22 cellular contexts compared by ENCODE assay signal in the genomic region with DNA sequence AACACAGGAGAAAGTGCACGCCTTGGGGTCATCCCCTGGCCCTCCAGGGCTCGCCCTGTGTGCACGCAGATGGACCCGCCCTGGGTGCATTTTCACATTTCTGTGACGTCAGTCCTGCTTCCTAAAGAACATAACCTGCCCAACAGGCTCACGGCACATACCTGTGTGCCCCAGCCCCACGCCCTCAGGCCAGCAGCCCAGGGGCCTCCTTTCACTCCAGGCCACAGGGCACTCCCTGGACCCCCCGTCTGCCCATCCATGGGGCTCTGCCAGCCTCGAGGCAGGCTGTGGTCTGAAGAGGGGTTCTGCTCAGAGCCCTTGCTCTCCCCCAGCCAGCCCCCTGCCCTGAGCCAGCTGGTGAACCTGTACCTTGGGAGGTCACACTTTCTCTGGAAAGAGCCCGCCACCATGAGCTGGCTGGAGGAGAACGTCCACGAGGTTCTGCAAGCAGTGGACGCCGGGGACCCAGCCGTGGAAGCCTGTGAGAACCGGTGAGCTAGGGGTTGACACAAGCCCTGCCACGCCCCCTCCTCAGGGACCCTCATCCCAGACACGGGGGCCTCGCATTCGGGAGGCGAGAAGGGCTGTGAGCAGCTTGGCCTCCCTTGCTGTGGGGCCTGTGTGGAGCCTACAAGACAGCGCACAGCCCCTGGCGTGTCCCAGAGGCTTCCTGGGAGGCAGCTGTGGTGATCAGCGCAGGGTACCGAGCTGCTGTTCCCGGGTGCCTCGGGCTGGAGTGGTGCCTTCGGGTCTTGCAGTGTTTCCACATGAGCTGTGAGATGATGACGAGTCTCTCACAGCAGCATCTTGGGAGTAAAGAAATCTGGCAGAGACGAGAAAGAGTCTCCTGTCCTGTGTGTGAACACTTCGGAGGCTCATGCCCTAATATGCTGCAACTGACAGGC. TPM values are rescaled to one million over a fixed set of nuclear protein-coding genes. Genes with fewer than 3 reads are reported as not detected.
DNase-seq lines count a peak whose midpoint lies in the region; ATAC-seq, FAIRE-seq and TF ChIP-seq lines count a peak whose summit lies in the region.
"Had no signal": no experiment of that assay in that cellular context is flagged by ENCODE, and none has a peak within 500 bp of the region (broad histone marks: within the 10 kb centered on the region; RNA-seq: fewer than 3 reads in every experiment).

No MANE protein-coding gene starts in this region.

- H4K20me1 ChIP-seq in DND-41 (ENCODE audit: insufficient read depth, low read length) (peaks cover 21% of the 10 kb centered on the region), GM12878 (ENCODE audit: control insufficient read depth, insufficient read depth) (no peaks in the 10 kb centered on the region), HepG2 (ENCODE audit: insufficient read depth, low read length) (no peaks in the 10 kb centered on the region)

- in situ Hi-C loops in GM12878 (cut with MboI) (no loop called here), HepG2 (cut with HindIII; ENCODE audit: extremely low pct_ligation_motif_present, low pct_unique_long_range_greater_than_20kb) (no loop called here)

- H2AFZ ChIP-seq in DND-41 (ENCODE audit: low read depth, low read length), result no peak overlapping the region
- H2AFZ ChIP-seq in GM12878 (ENCODE audit: control insufficient read depth, low read depth, low read length), result no peak overlapping the region
- H2AFZ ChIP-seq in HepG2 (ENCODE audit: low read length), result no peak overlapping the region

- H3K27me3 ChIP-seq in DND-41 (ENCODE audit: insufficient read depth, low read length, poor library complexity) (no peaks in the 10 kb centered on the region), GM12878 (replicated peaks in 1 of 2; ENCODE audit: control insufficient read depth in 2 of 2, insufficient read depth in 2 of 2, low read length in 1 of 2) (no peaks in the 10 kb centered on the region), HepG2 (ENCODE audit: control insufficient read depth in 1 of 2, insufficient read depth in 2 of 2, low read length in 2 of 2) (no peaks in the 10 kb centered on the region)
- H3K27me3 ChIP-seq: cardiac muscle cell, neutrophil, suprapubic skin had no signal

- SMC1A ChIA-PET in GM12878 (lab: Charles Lee; ENCODE audit: uncharacterized antibody, unreplicated experiment), result no interaction called here

- BruUV-seq in GM12878 (replicated peaks; lab: Mats Ljungman, UMichigan), result no TSS peak
- BruUV-seq in HepG2 (replicated peaks; lab: Mats Ljungman, UMichigan), result no TSS peak

- TF ChIP-seq CTCF in DND-41 (IDR thresholded peaks at IDR 0.05; ENCODE audit: borderline replicate concordance, extremely low read depth, low read length, poor library complexity, severe bottlenecking) (no peak), GM12878 (IDR thresholded peaks at IDR 0.05 in 2 of 3, conservative IDR thresholded peaks at IDR 0.05 in 1 of 3; ENCODE audit: control insufficient read depth in 2 of 3, extremely low read depth in 1 of 3, insufficient read depth in 1 of 3, low read depth in 3 of 3, low read length in 3 of 3) (no peak), HepG2 (CRISPR knock-in tag; IDR thresholded peaks at IDR 0.05) (no peak)

- H3K36me3 ChIP-seq in DND-41 (ENCODE audit: insufficient read depth, low read length) (peaks cover 75% of the 10 kb centered on the region), GM12878 (ENCODE audit: control insufficient read depth in 2 of 2, insufficient read depth in 2 of 2, low read length in 1 of 2) (peaks cover 9 to 27% of the 10 kb centered on the region in 2 experiments), HepG2 (replicated peaks in 1 of 2; ENCODE audit: control insufficient read depth in 1 of 2, insufficient read depth in 2 of 2, low read length in 2 of 2) (peaks cover 35 to 58% of the 10 kb centered on the region in 2 experiments)

- WGBS in GM12878 (ENCODE audit: insufficient coverage, insufficient replicate concordance, low lambda C conversion rate, missing lambda C conversion rate), result 87% methylated on average over 27 of the region's 31 CpGs
- WGBS in HepG2 (ENCODE audit: low lambda C conversion rate), result 96% methylated on average over 31 of the region's 31 CpGs

- H3K27ac ChIP-seq in DND-41 (ENCODE audit: low read length) (no peak overlapping the region), GM12878 (ENCODE audit: control insufficient read depth, insufficient read depth) (no peak overlapping the region), HepG2 (ENCODE audit: extremely low read length, insufficient read depth, low read length) (no peak overlapping the region)
- H3K27ac ChIP-seq: C4-2B, cardiac muscle cell, HL-60, neutrophil, suprapubic skin had no signal

- no peak for TF ChIP-seq EP300 in GM12878 (IDR thresholded peaks at IDR 0.05; ENCODE audit: borderline replicate concordance in 1 of 2, control insufficient read depth in 1 of 2, low read depth in 2 of 2, low read length in 2 of 2)
- no peak for TF ChIP-seq EP300 in HepG2 (IDR thresholded peaks at IDR 0.05; ENCODE audit: low read depth in 2 of 2, low read length in 2 of 2)
- no peak for TF ChIP-seq EP300 in HepG2 (CRISPR knock-in tag; IDR thresholded peaks at IDR 0.05; ENCODE audit: borderline replicate concordance)

- H3K4me1 ChIP-seq in DND-41 (ENCODE audit: insufficient read depth, low read length) (no peaks in the 10 kb centered on the region), GM12878 (ENCODE audit: control insufficient read depth, insufficient read depth, low read length) (no peaks in the 10 kb centered on the region), HepG2 (ENCODE audit: insufficient read depth, low read length) (no peaks in the 10 kb centered on the region)

- H3K79me2 ChIP-seq in DND-41 (ENCODE audit: insufficient read depth, low read length), result no peaks in the 10 kb centered on the region
- H3K79me2 ChIP-seq in GM12878 (ENCODE audit: control insufficient read depth, insufficient read depth, low read length), result no peaks in the 10 kb centered on the region
- H3K79me2 ChIP-seq in HepG2 (ENCODE audit: insufficient read depth, low read length), result no peaks in the 10 kb centered on the region

- ATAC-seq in DND-41 (ENCODE audit: insufficient read depth, low read depth) (peak; percentile 12; the same call in 2 of the 3 replicates), GM12878 (no peak; the same call in 2 of the 3 replicates), HepG2 (peak; percentile 8; the same call in 2 of the 3 replicates), GM19467 (IDR thresholded peaks at IDR 0.05; ENCODE audit: unreplicated experiment) (no peak)
- ATAC-seq: WTC11 had no signal

- RAD21 ChIA-PET in GM12878 (lab: Charles Lee; ENCODE audit: unreplicated experiment), result interaction anchor here (1.5 kb wide), 1 partner anchor 43 kb away, joined by 3 read pairs; no protein-coding TSS in a partner anchor

- no peaks in the 10 kb centered on the region for H3K9me3 ChIP-seq in DND-41 (ENCODE audit: insufficient read depth, low read length, severe bottlenecking)
- H3K9me3 ChIP-seq in GM12878 (replicated peaks; ENCODE audit: control insufficient read depth, insufficient read depth, low read length), result no peaks in the 10 kb centered on the region; the same call in 2 of the 3 replicates
- no peaks in the 10 kb centered on the region for H3K9me3 ChIP-seq in HepG2 (ENCODE audit: low read length)
- H3K9me3 ChIP-seq: neutrophil, suprapubic skin had no signal

- intact Hi-C loops in GM12878 (cut with micrococcal nuclease; ENCODE audit: unreplicated experiment), result no loop called here
- intact Hi-C loops in HepG2 (cut with micrococcal nuclease; ENCODE audit: unreplicated experiment), result no loop called here

- CTCF ChIA-PET in GM12878 (lab: Yijun Ruan, JAX) (no interaction called here), HepG2 (lab: Yijun Ruan, JAX; ENCODE audit: low intra/inter-chr PET ratio, low total read pairs) (no interaction called here), HEK293T (lab: Yijun Ruan, JAX) (no interaction called here)

- TF ChIP-seq POLR2A in GM12878 (IDR thresholded peaks at IDR 0.05; ENCODE audit: low read depth, low read length) (peak; percentile 54), HepG2 (IDR thresholded peaks at IDR 0.05; ENCODE audit: insufficient read depth in 1 of 2, low read depth in 2 of 2, low read length in 2 of 2) (peak in 1 of 2 experiments; percentile 35; a peak in 1 of 4 replicates)

- H3K4me2 ChIP-seq in DND-41 (ENCODE audit: insufficient read depth, low read length) (no peak overlapping the region), GM12878 (ENCODE audit: control insufficient read depth, insufficient read depth) (no peak overlapping the region), HepG2 (ENCODE audit: low read depth, low read length) (no peak overlapping the region)

- TF ChIP-seq RAD21 in GM12878 (IDR thresholded peaks at IDR 0.05; ENCODE audit: insufficient read depth, low read depth, low read length) (no peak), HepG2 (CRISPR knock-in tag; IDR thresholded peaks at IDR 0.05) (no peak)

- POLR2A ChIA-PET in GM12878 (lab: Charles Lee) (no interaction called here), HepG2 (lab: Yijun Ruan, JAX) (interaction anchor here (1.2 to 1.6 kb wide), 2 partner anchors 11 to 17 kb away, joined by 3 read pairs; no protein-coding TSS in a partner anchor), HEK293T (lab: Yijun Ruan, JAX) (interaction anchor here (1.1 kb wide), 1 partner anchor 32 kb away, joined by 4 read pairs; the partner anchor contains the start of gene TCF25)

- H3K9ac ChIP-seq in DND-41 (ENCODE audit: low read depth, low read length), result no peak overlapping the region
- no peak overlapping the region for H3K9ac ChIP-seq in GM12878 (ENCODE audit: control insufficient read depth, insufficient read depth, low read length)
- no peak overlapping the region for H3K9ac ChIP-seq in HepG2 (ENCODE audit: insufficient read depth, low read depth, low read length)

- FAIRE-seq in GM12878 (lab: Jason Lieb, UNC), result no peak
- FAIRE-seq in HepG2 (lab: Jason Lieb, UNC), result no peak

- H3K4me3 ChIP-seq in DND-41 (ENCODE audit: low read depth in 1 of 2, low read length in 2 of 2) (no peak overlapping the region), GM12878 (no peak overlapping the region), HepG2 (replicated peaks in 1 of 3; ENCODE audit: insufficient read depth in 1 of 3, low read depth in 2 of 3, low read length in 3 of 3) (no peak overlapping the region)
- H3K4me3 ChIP-seq: cardiac muscle cell, suprapubic skin had no signal

- no peak for DNase-seq in DND-41
- no peak for DNase-seq in GM12878 (ENCODE audit: low read depth, low spot score)
- DNase-seq in HepG2 (ENCODE audit: low spot score), result no peak
- DNase-seq in HEK293T (ENCODE audit: extremely low spot score), result no peak
- DNase-seq in dedifferentiated amniotic fluid mesenchymal stem cell (ENCODE audit: extremely low spot score), result no peak
- DNase-seq: ACHN; activated CD4-positive, alpha-beta T cell treated with anti-CD3 and anti-CD28 coated beads, Interleukin-2, amount 50 U/mL, for 48 hours; activated T-cell treated with anti-CD3 and anti-CD28 coated beads for 4 hours; amniotic stem cell; erythroblast; GF-D8; MM.1S; NCI-H1694; SHP77; stimulated activated CD8-positive, alpha-beta memory T cell treated with anti-CD3 and anti-CD28 coated beads, Interleukin-4, amount 100 ng/mL, for 48 hours had no signal

RNA-seq across cellular contexts. Expression of gene MC1R, which starts 13.8 kb away (rescaled TPM):
- 8.0 and 12.8 TPM in 2 replicates for total RNA-seq in GM12878 (2013; cell fraction: nucleolus; rRNA removed)
- total RNA-seq in GM12878 (2014; rRNA removed), result 0.60 and 0.62 TPM in 2 replicates
- total RNA-seq in GM12878 (2014; rRNA removed; fragmentation: Illumina TruSeq; extraction: Trizol), result 0.28 and 0.40 TPM in 2 replicates
- 0.72 and 1.3 TPM in 2 replicates for total RNA-seq in GM12878 (2021)
- polyA plus RNA-seq in GM12878 (2011; ENCODE audit: low read depth), result 0.55 TPM
- polyA plus RNA-seq in GM12878 (2011; rRNA removed), result 0.68 and 1.0 TPM in 2 replicates
- 1.3 and 1.5 TPM in 2 replicates for polyA plus RNA-seq in GM12878 (2011; cell fraction: cytosol; rRNA removed)
- polyA plus RNA-seq in GM12878 (2011; cell fraction: nucleus; rRNA removed), result 11.5 and 15.2 TPM in 2 replicates
- 0.44 and 1.2 TPM in 2 replicates for polyA plus RNA-seq in GM12878 (2012)
- 0.50 TPM in 1 of 2 replicates, not detected in the other for polyA plus RNA-seq in GM12878 (2014; fragmentation: Illumina TruSeq; extraction: Trizol)
- polyA plus RNA-seq in GM12878 (2014; fragmentation: Nextera tagmentation; extraction: Ambion mirVana), result under 1 TPM; 0.06 to 0.07 TPM
- 1.8 and 2.3 TPM in 2 replicates for polyA plus RNA-seq in GM12878 (2014; rRNA removed)
- polyA plus RNA-seq in GM12878 (2016; fragmentation: Nextera tagmentation; extraction: Ambion mirVana), result under 1 TPM; 0.18 to 0.40 TPM
- polyA minus RNA-seq in GM12878 (2011; rRNA and poly(A)+ RNA removed), result 1.8 and 2.8 TPM in 2 replicates
- polyA minus RNA-seq in GM12878 (2011; cell fraction: cytosol; rRNA and poly(A)+ RNA removed), result 0.40 and 1.4 TPM in 2 replicates
- polyA minus RNA-seq in GM12878 (2011; cell fraction: nucleus; rRNA and poly(A)+ RNA removed), result 1.8 and 4.1 TPM in 2 replicates
- total RNA-seq in HepG2 (2016; rRNA removed; fragmentation: Illumina TruSeq; extraction: Trizol), result 7.2 and 9.1 TPM in 2 replicates
- total RNA-seq in HepG2 (2016; cell fraction: cytosol; rRNA removed; fragmentation: Illumina TruSeq; extraction: Trizol; ENCODE audit: low read depth), result 3.5 and 3.7 TPM in 2 replicates
- 8.1 and 8.7 TPM in 2 replicates for total RNA-seq in HepG2 (2016; cell fraction: insoluble cytoplasmic fraction; rRNA removed; fragmentation: Illumina TruSeq; extraction: Trizol)
- total RNA-seq in HepG2 (2016; cell fraction: membrane; rRNA removed; fragmentation: Illumina TruSeq; extraction: Trizol), result 8.1 and 9.5 TPM in 2 replicates
- total RNA-seq in HepG2 (2016; cell fraction: nucleus; rRNA removed; fragmentation: Illumina TruSeq; extraction: Trizol), result 7.2 and 7.7 TPM in 2 replicates
- 14.8 and 20.0 TPM in 2 replicates for polyA plus RNA-seq in HepG2 (2011; rRNA removed)
- 14.8 and 18.9 TPM in 2 replicates for polyA plus RNA-seq in HepG2 (2011; cell fraction: cytosol; rRNA removed)
- 89.3 and 96.4 TPM in 2 replicates for polyA plus RNA-seq in HepG2 (2011; cell fraction: nucleus; rRNA removed)
- polyA plus RNA-seq in HepG2 (2012), result 6.5 and 12.0 TPM in 2 replicates
- 2.9 and 3.1 TPM in 2 replicates for polyA plus RNA-seq in HepG2 (2016; cell fraction: cytosol; fragmentation: Illumina TruSeq; extraction: Trizol; ENCODE audit: low read depth)
- 6.7 and 7.1 TPM in 2 replicates for polyA plus RNA-seq in HepG2 (2016; cell fraction: insoluble cytoplasmic fraction; fragmentation: Illumina TruSeq; extraction: Trizol; ENCODE audit: low read depth)
- 6.5 and 7.5 TPM in 2 replicates for polyA plus RNA-seq in HepG2 (2016; cell fraction: membrane; fragmentation: Illumina TruSeq; extraction: Trizol; ENCODE audit: low read depth)
- polyA plus RNA-seq in HepG2 (2016; cell fraction: nucleus; fragmentation: Illumina TruSeq; extraction: Trizol; ENCODE audit: insufficient read depth, low read depth), result 17.7 and 19.3 TPM in 2 replicates
- 23.7 and 30.7 TPM in 2 replicates for polyA minus RNA-seq in HepG2 (2011; rRNA and poly(A)+ RNA removed; ENCODE audit: low replicate concordance)
- polyA minus RNA-seq in HepG2 (2011; cell fraction: cytosol; rRNA and poly(A)+ RNA removed), result 5.4 and 5.5 TPM in 2 replicates
- 16.0 and 17.0 TPM in 2 replicates for polyA minus RNA-seq in HepG2 (2011; cell fraction: nucleus; rRNA and poly(A)+ RNA removed)

RNA-seq across cellular contexts. Expression of gene TUBB3, which starts 18.3 kb away (rescaled TPM):
- total RNA-seq in GM12878 (2013; cell fraction: nucleolus; rRNA removed), result 1.7 TPM in 1 of 2 replicates, not detected in the other
- total RNA-seq in GM12878 (2014; rRNA removed) (1.3 and 1.6 TPM in 2 replicates), GM12878 (2014; rRNA removed; fragmentation: Illumina TruSeq; extraction: Trizol) (0.49 and 0.69 TPM in 2 replicates), GM12878 (2021) (1.6 and 2.3 TPM in 2 replicates), HepG2 (2016; rRNA removed; fragmentation: Illumina TruSeq; extraction: Trizol) (161 and 185 TPM in 2 replicates)
- polyA plus RNA-seq in GM12878 (2011; ENCODE audit: low read depth), result 0.29 TPM
- polyA plus RNA-seq in GM12878 (2011; rRNA removed) (0.19 and 0.58 TPM in 2 replicates), GM12878 (2014; fragmentation: Illumina TruSeq; extraction: Trizol) (0.32 TPM in 1 of 2 replicates, not detected in the other), GM12878 (2014; fragmentation: Nextera tagmentation; extraction: Ambion mirVana) (under 1 TPM in 1 of 2 experiments, not detected in 1; 0.09 TPM), GM12878 (2014; rRNA removed) (0.50 and 0.86 TPM in 2 replicates), GM12878 (2016; fragmentation: Nextera tagmentation; extraction: Ambion mirVana) (1 to 10 TPM; 1.3 to 2.5 TPM), HepG2 (2011; rRNA removed) (110 and 152 TPM in 2 replicates)
- 0.52 and 1.0 TPM in 2 replicates for polyA plus RNA-seq in GM12878 (2011; cell fraction: cytosol; rRNA removed)
- polyA plus RNA-seq in GM12878 (2011; cell fraction: nucleus; rRNA removed), result 1.8 TPM in 2 replicates
- 1.0 and 1.3 TPM in 2 replicates for polyA plus RNA-seq in GM12878 (2012)
- polyA minus RNA-seq in GM12878 (2011; rRNA and poly(A)+ RNA removed), result 0.51 and 1.4 TPM in 2 replicates
- 0.67 TPM in 1 of 2 replicates, not detected in the other for polyA minus RNA-seq in GM12878 (2011; cell fraction: cytosol; rRNA and poly(A)+ RNA removed)
- polyA minus RNA-seq in GM12878 (2011; cell fraction: nucleus; rRNA and poly(A)+ RNA removed), result 0.60 TPM in 1 of 2 replicates, not detected in the other
- total RNA-seq in HepG2 (2016; cell fraction: cytosol; rRNA removed; fragmentation: Illumina TruSeq; extraction: Trizol; ENCODE audit: low read depth), result 94.2 and 96.8 TPM in 2 replicates
- 145 and 195 TPM in 2 replicates for total RNA-seq in HepG2 (2016; cell fraction: insoluble cytoplasmic fraction; rRNA removed; fragmentation: Illumina TruSeq; extraction: Trizol)
- 140 and 142 TPM in 2 replicates for total RNA-seq in HepG2 (2016; cell fraction: membrane; rRNA removed; fragmentation: Illumina TruSeq; extraction: Trizol)
- total RNA-seq in HepG2 (2016; cell fraction: nucleus; rRNA removed; fragmentation: Illumina TruSeq; extraction: Trizol), result 81.3 and 94.7 TPM in 2 replicates
- polyA plus RNA-seq in HepG2 (2011; cell fraction: cytosol; rRNA removed), result 84.2 and 120 TPM in 2 replicates
- polyA plus RNA-seq in HepG2 (2011; cell fraction: nucleus; rRNA removed), result 168 and 179 TPM in 2 replicates
- polyA plus RNA-seq in HepG2 (2012), result 45.2 and 119 TPM in 2 replicates
- 63.1 and 64.3 TPM in 2 replicates for polyA plus RNA-seq in HepG2 (2016; cell fraction: cytosol; fragmentation: Illumina TruSeq; extraction: Trizol; ENCODE audit: low read depth)
- 127 and 159 TPM in 2 replicates for polyA plus RNA-seq in HepG2 (2016; cell fraction: insoluble cytoplasmic fraction; fragmentation: Illumina TruSeq; extraction: Trizol; ENCODE audit: low read depth)
- polyA plus RNA-seq in HepG2 (2016; cell fraction: membrane; fragmentation: Illumina TruSeq; extraction: Trizol; ENCODE audit: low read depth), result 87.3 and 99.0 TPM in 2 replicates
- 138 and 154 TPM in 2 replicates for polyA plus RNA-seq in HepG2 (2016; cell fraction: nucleus; fragmentation: Illumina TruSeq; extraction: Trizol; ENCODE audit: insufficient read depth, low read depth)
- polyA minus RNA-seq in HepG2 (2011; rRNA and poly(A)+ RNA removed; ENCODE audit: low replicate concordance), result 34.9 and 340 TPM in 2 replicates
- polyA minus RNA-seq in HepG2 (2011; cell fraction: cytosol; rRNA and poly(A)+ RNA removed), result 99.4 and 107 TPM in 2 replicates
- 34.8 and 42.6 TPM in 2 replicates for polyA minus RNA-seq in HepG2 (2011; cell fraction: nucleus; rRNA and poly(A)+ RNA removed)

RNA-seq across cellular contexts. Expression of gene TCF25, which starts 31.5 kb away (rescaled TPM):
- total RNA-seq in GM12878 (2013; cell fraction: nucleolus; rRNA removed), result 211 and 247 TPM in 2 replicates
- total RNA-seq in GM12878 (2014; rRNA removed) (92.1 and 102 TPM in 2 replicates), GM12878 (2014; rRNA removed; fragmentation: Illumina TruSeq; extraction: Trizol) (47.1 and 52.7 TPM in 2 replicates), GM12878 (2021) (110 and 130 TPM in 2 replicates), HepG2 (2016; rRNA removed; fragmentation: Illumina TruSeq; extraction: Trizol) (98.4 and 138 TPM in 2 replicates)
- 79.7 TPM for polyA plus RNA-seq in GM12878 (2011; ENCODE audit: low read depth)
- polyA plus RNA-seq in GM12878 (2011; rRNA removed) (70.2 and 87.7 TPM in 2 replicates), GM12878 (2014; fragmentation: Illumina TruSeq; extraction: Trizol) (42.7 and 82.1 TPM in 2 replicates), GM12878 (2014; fragmentation: Nextera tagmentation; extraction: Ambion mirVana) (10 to 100 TPM in 1 of 2 experiments, 1 to 10 TPM in 1; 8.4 to 22.5 TPM), GM12878 (2014; rRNA removed) (119 and 124 TPM in 2 replicates), GM12878 (2016; fragmentation: Nextera tagmentation; extraction: Ambion mirVana) (10 to 100 TPM; 91.1 to 96.6 TPM), HepG2 (2011; rRNA removed) (206 and 274 TPM in 2 replicates)
- polyA plus RNA-seq in GM12878 (2011; cell fraction: cytosol; rRNA removed), result 92.9 and 118 TPM in 2 replicates
- polyA plus RNA-seq in GM12878 (2011; cell fraction: nucleus; rRNA removed), result 274 and 357 TPM in 2 replicates
- polyA plus RNA-seq in GM12878 (2012), result 148 and 213 TPM in 2 replicates
- 51.9 and 78.2 TPM in 2 replicates for polyA minus RNA-seq in GM12878 (2011; rRNA and poly(A)+ RNA removed)
- polyA minus RNA-seq in GM12878 (2011; cell fraction: cytosol; rRNA and poly(A)+ RNA removed), result 28.9 and 36.4 TPM in 2 replicates
- 46.1 and 78.6 TPM in 2 replicates for polyA minus RNA-seq in GM12878 (2011; cell fraction: nucleus; rRNA and poly(A)+ RNA removed)
- 70.6 and 87.2 TPM in 2 replicates for total RNA-seq in HepG2 (2016; cell fraction: cytosol; rRNA removed; fragmentation: Illumina TruSeq; extraction: Trizol; ENCODE audit: low read depth)
- 75.7 and 144 TPM in 2 replicates for total RNA-seq in HepG2 (2016; cell fraction: insoluble cytoplasmic fraction; rRNA removed; fragmentation: Illumina TruSeq; extraction: Trizol)
- total RNA-seq in HepG2 (2016; cell fraction: membrane; rRNA removed; fragmentation: Illumina TruSeq; extraction: Trizol), result 50.6 and 58.6 TPM in 2 replicates
- total RNA-seq in HepG2 (2016; cell fraction: nucleus; rRNA removed; fragmentation: Illumina TruSeq; extraction: Trizol), result 110 and 124 TPM in 2 replicates
- polyA plus RNA-seq in HepG2 (2011; cell fraction: cytosol; rRNA removed), result 65.2 and 80.6 TPM in 2 replicates
- polyA plus RNA-seq in HepG2 (2011; cell fraction: nucleus; rRNA removed), result 1,625 and 1,754 TPM in 2 replicates
- polyA plus RNA-seq in HepG2 (2012), result 188 and 209 TPM in 2 replicates
- polyA plus RNA-seq in HepG2 (2016; cell fraction: cytosol; fragmentation: Illumina TruSeq; extraction: Trizol; ENCODE audit: low read depth), result 17.8 and 22.1 TPM in 2 replicates
- 69.5 and 77.6 TPM in 2 replicates for polyA plus RNA-seq in HepG2 (2016; cell fraction: insoluble cytoplasmic fraction; fragmentation: Illumina TruSeq; extraction: Trizol; ENCODE audit: low read depth)
- 24.7 and 32.6 TPM in 2 replicates for polyA plus RNA-seq in HepG2 (2016; cell fraction: membrane; fragmentation: Illumina TruSeq; extraction: Trizol; ENCODE audit: low read depth)
- polyA plus RNA-seq in HepG2 (2016; cell fraction: nucleus; fragmentation: Illumina TruSeq; extraction: Trizol; ENCODE audit: insufficient read depth, low read depth), result 312 and 330 TPM in 2 replicates
- 107 and 121 TPM in 2 replicates for polyA minus RNA-seq in HepG2 (2011; rRNA and poly(A)+ RNA removed; ENCODE audit: low replicate concordance)
- polyA minus RNA-seq in HepG2 (2011; cell fraction: cytosol; rRNA and poly(A)+ RNA removed), result 35.2 and 43.3 TPM in 2 replicates
- polyA minus RNA-seq in HepG2 (2011; cell fraction: nucleus; rRNA and poly(A)+ RNA removed), result 166 and 179 TPM in 2 replicates

RNA-seq across cellular contexts. Expression of gene DEF8, which starts 43.7 kb away (rescaled TPM):
- total RNA-seq in GM12878 (2013; cell fraction: nucleolus; rRNA removed), result 34.0 and 49.6 TPM in 2 replicates
- 88.3 and 98.2 TPM in 2 replicates for total RNA-seq in GM12878 (2014; rRNA removed)
- 35.3 and 38.6 TPM in 2 replicates for total RNA-seq in GM12878 (2014; rRNA removed; fragmentation: Illumina TruSeq; extraction: Trizol)
- total RNA-seq in GM12878 (2021), result 63.8 and 72.1 TPM in 2 replicates
- 27.4 TPM for polyA plus RNA-seq in GM12878 (2011; ENCODE audit: low read depth)
- 14.4 and 27.9 TPM in 2 replicates for polyA plus RNA-seq in GM12878 (2011; rRNA removed)
- polyA plus RNA-seq in GM12878 (2011; cell fraction: cytosol; rRNA removed), result 53.1 and 56.5 TPM in 2 replicates
- 93.4 and 142 TPM in 2 replicates for polyA plus RNA-seq in GM12878 (2011; cell fraction: nucleus; rRNA removed)
- polyA plus RNA-seq in GM12878 (2012), result 26.0 and 37.6 TPM in 2 replicates
- 13.5 and 28.8 TPM in 2 replicates for polyA plus RNA-seq in GM12878 (2014; fragmentation: Illumina TruSeq; extraction: Trizol)
- 10 to 100 TPM; 17.0 to 33.5 TPM for polyA plus RNA-seq in GM12878 (2014; fragmentation: Nextera tagmentation; extraction: Ambion mirVana)
- 80.6 and 124 TPM in 2 replicates for polyA plus RNA-seq in GM12878 (2014; rRNA removed)
- 10 to 100 TPM; 63.2 to 64.1 TPM for polyA plus RNA-seq in GM12878 (2016; fragmentation: Nextera tagmentation; extraction: Ambion mirVana)
- polyA minus RNA-seq in GM12878 (2011; rRNA and poly(A)+ RNA removed), result 19.9 and 23.1 TPM in 2 replicates
- 14.2 and 15.2 TPM in 2 replicates for polyA minus RNA-seq in GM12878 (2011; cell fraction: cytosol; rRNA and poly(A)+ RNA removed)
- 9.8 and 24.4 TPM in 2 replicates for polyA minus RNA-seq in GM12878 (2011; cell fraction: nucleus; rRNA and poly(A)+ RNA removed)
- 98.5 and 107 TPM in 2 replicates for total RNA-seq in HepG2 (2016; rRNA removed; fragmentation: Illumina TruSeq; extraction: Trizol)
- 134 and 176 TPM in 2 replicates for total RNA-seq in HepG2 (2016; cell fraction: cytosol; rRNA removed; fragmentation: Illumina TruSeq; extraction: Trizol; ENCODE audit: low read depth)
- 103 and 113 TPM in 2 replicates for total RNA-seq in HepG2 (2016; cell fraction: insoluble cytoplasmic fraction; rRNA removed; fragmentation: Illumina TruSeq; extraction: Trizol)
- total RNA-seq in HepG2 (2016; cell fraction: membrane; rRNA removed; fragmentation: Illumina TruSeq; extraction: Trizol), result 127 and 160 TPM in 2 replicates
- total RNA-seq in HepG2 (2016; cell fraction: nucleus; rRNA removed; fragmentation: Illumina TruSeq; extraction: Trizol), result 48.8 and 61.5 TPM in 2 replicates
- 98.2 and 108 TPM in 2 replicates for polyA plus RNA-seq in HepG2 (2011; rRNA removed)
- polyA plus RNA-seq in HepG2 (2011; cell fraction: cytosol; rRNA removed), result 100 and 138 TPM in 2 replicates
- 490 and 545 TPM in 2 replicates for polyA plus RNA-seq in HepG2 (2011; cell fraction: nucleus; rRNA removed)
- 37.2 and 56.0 TPM in 2 replicates for polyA plus RNA-seq in HepG2 (2012)
- polyA plus RNA-seq in HepG2 (2016; cell fraction: cytosol; fragmentation: Illumina TruSeq; extraction: Trizol; ENCODE audit: low read depth), result 170 and 205 TPM in 2 replicates
- polyA plus RNA-seq in HepG2 (2016; cell fraction: insoluble cytoplasmic fraction; fragmentation: Illumina TruSeq; extraction: Trizol; ENCODE audit: low read depth), result 116 and 132 TPM in 2 replicates
- polyA plus RNA-seq in HepG2 (2016; cell fraction: membrane; fragmentation: Illumina TruSeq; extraction: Trizol; ENCODE audit: low read depth), result 126 and 153 TPM in 2 replicates
- 123 and 136 TPM in 2 replicates for polyA plus RNA-seq in HepG2 (2016; cell fraction: nucleus; fragmentation: Illumina TruSeq; extraction: Trizol; ENCODE audit: insufficient read depth, low read depth)
- polyA minus RNA-seq in HepG2 (2011; rRNA and poly(A)+ RNA removed; ENCODE audit: low replicate concordance), result 22.3 and 116 TPM in 2 replicates
- polyA minus RNA-seq in HepG2 (2011; cell fraction: cytosol; rRNA and poly(A)+ RNA removed), result 31.8 and 36.4 TPM in 2 replicates
- 46.0 and 51.1 TPM in 2 replicates for polyA minus RNA-seq in HepG2 (2011; cell fraction: nucleus; rRNA and poly(A)+ RNA removed)

Comparison
In these comparisons a context has a peak if more than half of its experiments do, and no peak if none do; other contexts are left out.
1. ATAC-seq: peak in DND-41 (single experiment) and HepG2 (single experiment); none in GM12878 (single experiment) and GM19467 (single experiment).
2. RNA of gene TUBB3, which starts 18.3 kb away (total RNA-seq): 81.3 to 195 TPM in HepG2; 0.49 to 2.3 TPM in GM12878; every median in the first group is over 10 times any median in the second.